ENCODE assay signal across 14 cellular contexts in the genomic region with DNA sequence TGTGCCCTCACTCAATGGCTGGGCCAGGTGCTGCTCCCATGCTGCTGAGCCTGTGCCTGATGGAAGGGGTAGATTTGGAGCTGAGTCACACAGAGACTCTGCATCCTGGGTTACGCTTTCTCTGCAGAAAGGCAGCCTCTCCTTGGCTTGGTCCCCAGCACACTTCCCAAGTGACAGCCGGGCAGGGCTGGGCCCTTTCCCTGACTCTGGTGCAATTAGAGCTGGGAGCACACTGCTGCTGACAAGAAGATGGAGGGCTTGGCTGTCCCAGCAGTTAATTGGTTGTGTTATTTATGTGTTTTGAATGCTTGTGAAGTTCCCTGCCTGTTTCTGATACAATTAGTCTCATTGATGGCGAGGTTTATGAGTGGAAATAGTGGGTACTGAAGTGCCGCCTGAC.
"Had no signal": no experiment of that assay in that cellular context is flagged by ENCODE, and none has a peak within 500 bp of the region (broad histone marks: within the 10 kb centered on the region; RNA-seq: fewer than 3 reads in every experiment).

No MANE protein-coding gene starts in this region.

- ATAC-seq: activated CD4-positive, alpha-beta T cell treated with anti-CD3 and anti-CD28 coated beads for 36 hours; activated naive CD8-positive, alpha-beta T cell treated with anti-CD3 and anti-CD28 coated beads, Interleukin-2, amount 50 U/mL, for 24 hours; gastrocnemius medialis; right cardiac atrium had no signal

- H3K4me3 ChIP-seq: cardiac muscle cell, gastrocnemius medialis had no signal

- H3K36me3 Mint-ChIP-seq: T-cell had no signal

- DNase-seq: activated CD4-positive, alpha-beta memory T cell treated with anti-CD3 and anti-CD28 coated beads, Interleukin-2, amount 10 ng/mL, durations not matched to agents 7 days and 5 days; activated CD4-positive, alpha-beta T cell treated with anti-CD3 and anti-CD28 coated beads for 36 hours; activated CD8-positive, alpha-beta memory T cell treated with anti-CD3 and anti-CD28 coated beads, Interleukin-2, amount 50 U/mL, for 4 hours; activated naive CD8-positive, alpha-beta T cell treated with anti-CD3 and anti-CD28 coated beads, Interleukin-2, amount 50 U/mL, for 24 hours; effector CD4-positive, alpha-beta T cell; gastrocnemius medialis; midbrain; right cardiac atrium; small intestine; stimulated activated naive CD4-positive, alpha-beta T cell; T-cell; trophoblast cell; WERI-Rb-1 had no signal

- H3K27ac Mint-ChIP-seq: activated CD4-positive, alpha-beta memory T cell treated with anti-CD3 and anti-CD28 coated beads, Interleukin-2, amount 10 ng/mL, durations not matched to agents 7 days and 5 days; activated CD4-positive, alpha-beta T cell treated with anti-CD3 and anti-CD28 coated beads for 36 hours; activated naive CD8-positive, alpha-beta T cell treated with anti-CD3 and anti-CD28 coated beads, Interleukin-2, amount 50 U/mL, for 24 hours; T-cell had no signal

- H3K27me3 ChIP-seq: cardiac muscle cell had no signal

- H3K4me1 ChIP-seq: gastrocnemius medialis had no signal

- H3K4me1 Mint-ChIP-seq: activated CD4-positive, alpha-beta memory T cell treated with anti-CD3 and anti-CD28 coated beads, Interleukin-2, amount 10 ng/mL, durations not matched to agents 7 days and 5 days; activated CD4-positive, alpha-beta T cell treated with anti-CD3 and anti-CD28 coated beads for 36 hours; activated naive CD8-positive, alpha-beta T cell treated with anti-CD3 and anti-CD28 coated beads, Interleukin-2, amount 50 U/mL, for 24 hours; T-cell had no signal

- H3K4me3 Mint-ChIP-seq: activated CD4-positive, alpha-beta memory T cell treated with anti-CD3 and anti-CD28 coated beads, Interleukin-2, amount 10 ng/mL, durations not matched to agents 7 days and 5 days; activated CD4-positive, alpha-beta T cell treated with anti-CD3 and anti-CD28 coated beads for 36 hours; activated naive CD8-positive, alpha-beta T cell treated with anti-CD3 and anti-CD28 coated beads, Interleukin-2, amount 50 U/mL, for 24 hours; T-cell had no signal

- H3K27ac ChIP-seq: cardiac muscle cell, gastrocnemius medialis, WERI-Rb-1 had no signal

- H3K27me3 Mint-ChIP-seq: activated CD4-positive, alpha-beta memory T cell treated with anti-CD3 and anti-CD28 coated beads, Interleukin-2, amount 10 ng/mL, durations not matched to agents 7 days and 5 days; activated CD4-positive, alpha-beta T cell treated with anti-CD3 and anti-CD28 coated beads for 36 hours had no signal

- H3K36me3 ChIP-seq: cardiac muscle cell, gastrocnemius medialis, WERI-Rb-1 had no signal
